ENCODE assay signal across 11 cellular contexts in genomic region chr12:3130053-3130805, GRCh38. TPM values are rescaled to one million over a fixed set of nuclear protein-coding genes. Genes with fewer than 3 reads are reported as not detected.
A peak's percentile ranks its signal among the peaks of the same experiment; 100 is the strongest.
DNase-seq lines count a peak whose midpoint lies in the region; ATAC-seq and TF ChIP-seq lines count a peak whose summit lies in the region.
"Had no signal": no experiment of that assay in that cellular context is flagged by ENCODE, and none has a peak within 500 bp of the region (broad histone marks: within the 10 kb centered on the region; RNA-seq: fewer than 3 reads in every experiment).

No MANE protein-coding gene starts in this region.

- DNase-seq in Daoy (ENCODE audit: low read depth) (peak; percentile 74), NCI-H2196 (lab: John Stamatoyannopoulos, UW; ENCODE audit: unreplicated experiment) (peak; percentile 68), epithelial cell of esophagus (ENCODE audit: low read depth) (peak; percentile 21), osteoblast (ENCODE audit: insufficient read length, low spot score, missing footprints) (peak; percentile 14), PC-3 (no peak), BE2C (no peak)
- DNase-seq in stimulated activated CD4-positive, alpha-beta T cell treated with anti-CD3 and anti-CD28 coated beads, Interleukin-4, amount 100 ng/mL, for 4 hours: no peak
- DNase-seq: Calu3, NCI-H1930 had no signal

- H3F3A ChIP-seq in PC-3 (ENCODE audit: low read length, unreplicated experiment): no peaks in the 10 kb centered on the region

- CTCF ChIA-PET in PC-3 (lab: Charles Lee): no interaction called here

- no peaks in the 10 kb centered on the region for H3K36me3 ChIP-seq in osteoblast (ENCODE audit: insufficient read depth, low read length)
- no peaks in the 10 kb centered on the region for H3K36me3 ChIP-seq in PC-3 (ENCODE audit: low read depth, low read length)
- H3K36me3 ChIP-seq in BE2C: no peaks in the 10 kb centered on the region

- H3K27ac ChIP-seq in osteoblast (ENCODE audit: low read depth, low read length): no peak overlapping the region
- H3K27ac ChIP-seq in PC-3 (ENCODE audit: low read length): no peak overlapping the region

- peaks cover 13% of the 10 kb centered on the region for H3K4me1 ChIP-seq in osteoblast (ENCODE audit: insufficient read depth, low read length)
- no peaks in the 10 kb centered on the region for H3K4me1 ChIP-seq in PC-3 (ENCODE audit: insufficient read depth, low read length)
- H3K4me1 ChIP-seq in BE2C: peaks cover 6% of the 10 kb centered on the region

- H3K4me2 ChIP-seq in osteoblast (ENCODE audit: insufficient read depth, low read length) (no peak overlapping the region), PC-3 (ENCODE audit: low read length) (no peak overlapping the region)

- H3K27me3 ChIP-seq in osteoblast (ENCODE audit: insufficient read depth, low read length): no peaks in the 10 kb centered on the region
- H3K27me3 ChIP-seq in PC-3 (ENCODE audit: low read length): no peaks in the 10 kb centered on the region
- no peaks in the 10 kb centered on the region for H3K27me3 ChIP-seq in BE2C

- no peak overlapping the region for H3K4me3 ChIP-seq in epithelial cell of esophagus (ENCODE audit: low read length)
- no peak overlapping the region for H3K4me3 ChIP-seq in osteoblast (ENCODE audit: insufficient read depth, low read length)
- H3K4me3 ChIP-seq in PC-3 (ENCODE audit: low read length): no peak overlapping the region
- H3K4me3 ChIP-seq in BE2C (ENCODE audit: low read depth, low read length): no peak overlapping the region

- H3K79me2 ChIP-seq in osteoblast (ENCODE audit: insufficient read depth, low read length) (no peaks in the 10 kb centered on the region), PC-3 (ENCODE audit: low read length) (no peaks in the 10 kb centered on the region)

- POLR2A ChIA-PET in PC-3 (lab: Charles Lee; ENCODE audit: unreplicated experiment): no interaction called here

- intact Hi-C loops in PC-3 (cut with micrococcal nuclease): no loop called here

- H2AFZ ChIP-seq in osteoblast (ENCODE audit: low read length): no peak overlapping the region
- H2AFZ ChIP-seq in PC-3 (ENCODE audit: low read length): no peak overlapping the region

- no peak overlapping the region for H3K9ac ChIP-seq in PC-3 (ENCODE audit: low read length)

- H4K20me1 ChIP-seq in osteoblast (ENCODE audit: insufficient read depth, low read length) (peaks cover 4% of the 10 kb centered on the region), PC-3 (ENCODE audit: low read length) (no peaks in the 10 kb centered on the region)

- ATAC-seq in PC-3 (no peak), GM21529 (IDR thresholded peaks at IDR 0.05; ENCODE audit: unreplicated experiment) (no peak)

- no peaks in the 10 kb centered on the region for H3K9me2 ChIP-seq in PC-3 (replicated peaks; ENCODE audit: low read length)

- H3K9me3 ChIP-seq in osteoblast (ENCODE audit: low read depth, low read length) (peaks cover 2% of the 10 kb centered on the region), PC-3 (ENCODE audit: low read length) (no peaks in the 10 kb centered on the region), BE2C (no peaks in the 10 kb centered on the region)

- no TSS peak for BruUV-seq in PC-3 (replicated peaks; lab: Mats Ljungman, UMichigan)

- no peak for TF ChIP-seq CTCF in epithelial cell of esophagus (IDR thresholded peaks at IDR 0.05; ENCODE audit: insufficient read depth, low read depth, low read length, missing control alignments)
- TF ChIP-seq CTCF in osteoblast (IDR thresholded peaks at IDR 0.05; ENCODE audit: extremely low read depth, low read depth, low read length): no peak
- TF ChIP-seq CTCF in PC-3 (conservative IDR thresholded peaks at IDR 0.05; ENCODE audit: low read depth, low read length): no peak
- no peak for TF ChIP-seq CTCF in BE2C (IDR thresholded peaks at IDR 0.05; ENCODE audit: low read depth, low read length)

RNA-seq across cellular contexts. Expression of gene TSPAN9, which starts 53.0 kb away (rescaled TPM):
- 9.8 and 13.7 TPM in 2 replicates for total RNA-seq in Daoy (2014; rRNA removed; shearing (Covaris generic))
- 12.1 and 13.0 TPM in 2 replicates for total RNA-seq in osteoblast
- total RNA-seq in PC-3 (2014; rRNA removed): 5.1 and 6.2 TPM in 2 replicates
- 192 TPM for polyA plus RNA-seq in BE2C (2012; ENCODE audit: insufficient read depth, insufficient read length, low read depth)
- total RNA-seq: T-helper 2 cell treated with Interferon-gamma antibody and Interleukin-4, amounts not matched to agents 100 ng/mL and 5 ng/mL, for 36 hours had no signal

Comparison
In these comparisons a context has a peak if more than half of its experiments do, and no peak if none do; other contexts are left out.
1. DNase-seq: peak in Daoy (single experiment), NCI-H2196 (single experiment), epithelial cell of esophagus (single experiment) and osteoblast (single experiment); none in PC-3 (single experiment), stimulated activated CD4-positive, alpha-beta T cell treated with anti-CD3 and anti-CD28 coated beads, Interleukin-4, amount 100 ng/mL, for 4 hours (0 of 2) and BE2C (single experiment).